In genomic region chr17:3892095-3892998, GRCh38 we compare ENCODE assay signal across 8 cellular contexts. TPM values are rescaled to one million over a fixed set of nuclear protein-coding genes. Genes with fewer than 3 reads are reported as not detected.
DNase-seq lines count a peak whose midpoint lies in the region; ATAC-seq and TF ChIP-seq lines count a peak whose summit lies in the region.

No MANE protein-coding gene starts in this region.

- no peak for TF ChIP-seq CTCF in GM12865 (IDR thresholded peaks at IDR 0.05; ENCODE audit: insufficient read depth, low read depth, low read length, missing control alignments)

- DNase-seq in GM12865 (ENCODE audit: low read depth) (peak; percentile 45), NOMO-1 treated with DMSO at 0.1 percent for 48 hours (lab: John Stamatoyannopoulos, UW; ENCODE audit: unreplicated experiment) (peak; percentile 43), epidermal melanocyte (ENCODE audit: insufficient read length, low spot score) (peak; percentile 84)
- peak; percentile 77 for DNase-seq in activated CD8-positive, alpha-beta memory T cell treated with anti-CD3 and anti-CD28 coated beads, Interleukin-2, amount 50 U/mL, for 48 hours
- peak; percentile 42 to 75 for DNase-seq in stimulated activated CD8-positive, alpha-beta memory T cell treated with anti-CD3 and anti-CD28 coated beads, Interleukin-4, amount 100 ng/mL, for 4 hours (ENCODE audit: low read depth in 2 of 2, low spot score in 1 of 2)

- H3K27me3 ChIP-seq in mononuclear cell (ENCODE audit: insufficient read depth, low read length): no peaks in the 10 kb centered on the region

- ATAC-seq in HG02852 (IDR thresholded peaks at IDR 0.05; ENCODE audit: unreplicated experiment) (peak; percentile 16), HG03457 (IDR thresholded peaks at IDR 0.05; ENCODE audit: unreplicated experiment) (no peak)

- peak overlapping the region; percentile 56 for H3K4me3 ChIP-seq in GM12865 (ENCODE audit: low read depth, low read length)
- H3K4me3 ChIP-seq in mononuclear cell (ENCODE audit: low read length): peak overlapping the region; percentile 42

- H3K4me1 ChIP-seq in mononuclear cell (ENCODE audit: insufficient read depth, low read length): peaks cover 69% of the 10 kb centered on the region

- H3K9me3 ChIP-seq in mononuclear cell (ENCODE audit: low read depth, low read length): no peaks in the 10 kb centered on the region

RNA-seq across cellular contexts. Expression of gene CAMKK1, which starts 0.5 kb away (rescaled TPM):
- total RNA-seq in mononuclear cell: 5.4 TPM

RNA-seq across cellular contexts. Expression of gene P2RX1, which starts 23.9 kb away (rescaled TPM):
- 31.6 TPM for total RNA-seq in mononuclear cell

RNA-seq across cellular contexts. Expression of gene NCBP3, which starts 46.3 kb away (rescaled TPM):
- total RNA-seq in mononuclear cell: 24.1 TPM
